Comparison of ENCODE assay signal across 1 cellular context in genomic region chr2:219207254-219207883, GRCh38.
TF ChIP-seq lines count a peak whose summit lies in the region.

No MANE protein-coding gene starts in this region.

TF ChIP-seq in HepG2, 621 proteins besides CTCF, POLR2A, EP300 and RAD21 (continued from another document and continues in another):
- TF ChIP-seq MTF2 (CRISPR knock-in tag; IDR thresholded peaks at IDR 0.05; ENCODE audit: borderline replicate concordance) (no peak), ZNF761 (CRISPR knock-in tag; conservative IDR thresholded peaks at IDR 0.05) (no peak; the same call in 1 of the 2 replicates), ZNF770 (CRISPR knock-in tag; IDR thresholded peaks at IDR 0.05) (no peak), JUND (CRISPR knock-in tag; IDR thresholded peaks at IDR 0.05) (no peak), SIN3B (IDR thresholded peaks at IDR 0.05; ENCODE audit: low read length) (no peak), CEBPB (IDR thresholded peaks at IDR 0.05; ENCODE audit: borderline replicate concordance, low read depth, low read length) (no peak), ATF2 (CRISPR knock-in tag; IDR thresholded peaks at IDR 0.05) (no peak), XBP1 (CRISPR knock-in tag; IDR thresholded peaks at IDR 0.05) (no peak), BCLAF1 (IDR thresholded peaks at IDR 0.05) (no peak), ZNF253 (CRISPR knock-in tag; IDR thresholded peaks at IDR 0.05; ENCODE audit: borderline replicate concordance) (no peak), GATAD1 (CRISPR knock-in tag; IDR thresholded peaks at IDR 0.05) (peak; percentile 18; the same call in 1 of the 2 replicates), ZNF577 (CRISPR knock-in tag; IDR thresholded peaks at IDR 0.05; ENCODE audit: borderline replicate concordance, low read depth) (no peak), PITX1 (CRISPR knock-in tag; IDR thresholded peaks at IDR 0.05) (no peak; the same call in 1 of the 2 replicates), MED8 (CRISPR knock-in tag; IDR thresholded peaks at IDR 0.05; ENCODE audit: insufficient replicate concordance) (no peak), HDAC6 (IDR thresholded peaks at IDR 0.05; ENCODE audit: low read depth, low read length) (no peak), ZBTB44 (CRISPR knock-in tag; IDR thresholded peaks at IDR 0.05) (no peak), AFF4 (CRISPR knock-in tag; IDR thresholded peaks at IDR 0.05) (no peak; the same call in 1 of the 2 replicates), ZNF609 (CRISPR knock-in tag; IDR thresholded peaks at IDR 0.05; ENCODE audit: borderline replicate concordance) (no peak), MIER2 (CRISPR knock-in tag; IDR thresholded peaks at IDR 0.05) (no peak), ZNF569 (CRISPR knock-in tag; IDR thresholded peaks at IDR 0.05; ENCODE audit: borderline replicate concordance) (no peak), ADNP (CRISPR knock-in tag; IDR thresholded peaks at IDR 0.05) (no peak), TCF7 (IDR thresholded peaks at IDR 0.05; ENCODE audit: low read depth) (no peak), PPARG (CRISPR knock-in tag; conservative IDR thresholded peaks at IDR 0.05) (no peak), ZNF850 (CRISPR knock-in tag; conservative IDR thresholded peaks at IDR 0.05) (no peak), THAP9 (CRISPR knock-in tag; IDR thresholded peaks at IDR 0.05; ENCODE audit: borderline replicate concordance) (no peak), ZNF564 (CRISPR knock-in tag; IDR thresholded peaks at IDR 0.05) (no peak), ZBTB33 (CRISPR knock-in tag; IDR thresholded peaks at IDR 0.05) (no peak), TERF1 (CRISPR knock-in tag; IDR thresholded peaks at IDR 0.05) (no peak), MTA1 (CRISPR knock-in tag; IDR thresholded peaks at IDR 0.05; ENCODE audit: borderline replicate concordance) (no peak), ZNF432 (CRISPR knock-in tag; IDR thresholded peaks at IDR 0.05; ENCODE audit: borderline replicate concordance) (no peak), SNRNP70 (IDR thresholded peaks at IDR 0.05; ENCODE audit: low read depth, low read length) (no peak), REPIN1 (CRISPR knock-in tag; IDR thresholded peaks at IDR 0.05; ENCODE audit: borderline replicate concordance, low read depth) (no peak), SAFB2 (CRISPR knock-in tag; IDR thresholded peaks at IDR 0.05; ENCODE audit: borderline replicate concordance, low read depth) (no peak), ZBTB20 (CRISPR knock-in tag; IDR thresholded peaks at IDR 0.05; ENCODE audit: borderline replicate concordance, low read depth) (no peak; the same call in 1 of the 2 replicates)
